Comparison of ENCODE assay signal across 22 cellular contexts in genomic region chr2:95060446-95061118, GRCh38. TPM values are rescaled to one million over a fixed set of nuclear protein-coding genes. Genes with fewer than 3 reads are reported as not detected.
DNase-seq lines count a peak whose midpoint lies in the region; TF ChIP-seq lines count a peak whose summit lies in the region.
"Had no signal": no experiment of that assay in that cellular context is flagged by ENCODE, and none has a peak within 500 bp of the region (broad histone marks: within the 10 kb centered on the region; RNA-seq: fewer than 3 reads in every experiment).

No MANE protein-coding gene starts in this region.

- DNase-seq in activated T-cell treated with anti-CD3 and anti-CD28 coated beads, Interleukin-2, amount 50 U/mL, for 24 hours: peak; percentile 19
- DNase-seq in activated T-cell treated with anti-CD3 and anti-CD28 coated beads, Interleukin-2, amount 50 U/mL, for 1 hour: no peak
- DNase-seq in foreskin melanocyte (peak; percentile 49), posterior vena cava (ENCODE audit: low spot score) (peak; percentile 74), A673 (ENCODE audit: low spot score) (no peak), prostate gland (ENCODE audit: low spot score) (no peak), epidermal melanocyte (ENCODE audit: insufficient read length, low spot score) (no peak)
- DNase-seq: ACHN; activated CD4-positive, alpha-beta T cell treated with anti-CD3 and anti-CD28 coated beads for 1 hour; adrenal gland; effector memory CD4-positive, alpha-beta T cell; mammary epithelial cell; NCI-H748 treated with DMSO at 0.1 percent for 48 hours; nephron progenitor cell; retina; stimulated activated naive B cell treated with anti-CD40 and anti-IgM and Interleukin-4, amounts not matched to agents 10 μg/mL and 1 μg/mL and 100 μg/mL, for 72 hours had no signal

- H3K4me3 ChIP-seq in A673 (ENCODE audit: low read depth, low read length, poor library complexity, severe bottlenecking): no peak overlapping the region
- no peak overlapping the region for H3K4me3 ChIP-seq in prostate gland
- H3K4me3 ChIP-seq: adrenal gland, cardiac muscle cell, GM23338, heart left ventricle, Peyer's patch, upper lobe of right lung had no signal

- H3K36me3 ChIP-seq in KOPT-K1 (ENCODE audit: insufficient read depth, low read length) (no peaks in the 10 kb centered on the region), A673 (ENCODE audit: insufficient read depth, low read length, poor library complexity, severe bottlenecking) (no peaks in the 10 kb centered on the region), prostate gland (no peaks in the 10 kb centered on the region)
- H3K36me3 ChIP-seq: adrenal gland, cardiac muscle cell, heart left ventricle, Peyer's patch, upper lobe of right lung had no signal

- CTCF ChIA-PET in A673 (lab: Charles Lee): no interaction called here

- H3K4me3 Mint-ChIP-seq in activated T-cell treated with anti-CD3 and anti-CD28 coated beads, Interleukin-2, amount 50 U/mL, for 24 hours: no peak overlapping the region
- H3K4me3 Mint-ChIP-seq: GM23338; nephron progenitor cell; stimulated activated naive B cell treated with anti-CD40 and anti-IgM and Interleukin-4, amounts not matched to agents 10 μg/mL and 1 μg/mL and 100 μg/mL, for 72 hours had no signal

- H3K27me3 ChIP-seq in A673 (replicated peaks; ENCODE audit: insufficient read depth, low read depth, low read length, poor library complexity) (peaks cover 2% of the 10 kb centered on the region), prostate gland (replicated peaks; ENCODE audit: insufficient read depth) (peaks cover 3% of the 10 kb centered on the region)
- H3K27me3 ChIP-seq: cardiac muscle cell, Peyer's patch, upper lobe of right lung had no signal

- no peaks in the 10 kb centered on the region for H3K36me3 Mint-ChIP-seq in activated T-cell treated with anti-CD3 and anti-CD28 coated beads, Interleukin-2, amount 50 U/mL, for 24 hours (ENCODE audit: low read depth)
- H3K36me3 Mint-ChIP-seq: stimulated activated naive B cell treated with anti-CD40 and anti-IgM and Interleukin-4, amounts not matched to agents 10 μg/mL and 1 μg/mL and 100 μg/mL, for 72 hours had no signal

- H3K27ac Mint-ChIP-seq in activated T-cell treated with anti-CD3 and anti-CD28 coated beads, Interleukin-2, amount 50 U/mL, for 24 hours: no peak overlapping the region
- H3K27ac Mint-ChIP-seq: GM23338; nephron progenitor cell; stimulated activated naive B cell treated with anti-CD40 and anti-IgM and Interleukin-4, amounts not matched to agents 10 μg/mL and 1 μg/mL and 100 μg/mL, for 72 hours had no signal

- H3K4me1 ChIP-seq in A673 (ENCODE audit: insufficient read depth, low read length, poor library complexity, severe bottlenecking) (no peaks in the 10 kb centered on the region), prostate gland (replicated peaks) (no peaks in the 10 kb centered on the region)
- H3K4me1 ChIP-seq: adrenal gland, heart left ventricle, Peyer's patch, upper lobe of right lung had no signal

- H3K27ac ChIP-seq in KOPT-K1 (ENCODE audit: low read depth, low read length, poor library complexity, severe bottlenecking) (peak overlapping the region; percentile 98), A673 (ENCODE audit: low read depth, low read length, poor library complexity, severe bottlenecking) (no peak overlapping the region), prostate gland (no peak overlapping the region)
- H3K27ac ChIP-seq: adrenal gland, cardiac muscle cell, heart left ventricle, Peyer's patch, upper lobe of right lung had no signal

- POLR2A ChIA-PET in A673 (lab: Charles Lee; ENCODE audit: low non-redundant PET): no interaction called here

- intact Hi-C loops in posterior vena cava (cut with DNase I): no loop called here
- intact Hi-C loops in A673 (cut with micrococcal nuclease; ENCODE audit: unreplicated experiment): no loop called here
- intact Hi-C loops in prostate gland (cut with DNase I): no loop called here

- no TSS peak for BruUV-seq in A673 (replicated peaks; lab: Mats Ljungman, UMichigan)

- peaks cover 43% of the 10 kb centered on the region for H3K4me1 Mint-ChIP-seq in activated T-cell treated with anti-CD3 and anti-CD28 coated beads, Interleukin-2, amount 50 U/mL, for 24 hours (ENCODE audit: low read depth)

- no peaks in the 10 kb centered on the region for H3K27me3 Mint-ChIP-seq in activated T-cell treated with anti-CD3 and anti-CD28 coated beads, Interleukin-2, amount 50 U/mL, for 24 hours

- TF ChIP-seq CTCF in A673 (conservative IDR thresholded peaks at IDR 0.05; ENCODE audit: low read depth, low read length) (no peak), prostate gland (IDR thresholded peaks at IDR 0.05) (no peak)

- H3K9me3 Mint-ChIP-seq in activated T-cell treated with anti-CD3 and anti-CD28 coated beads, Interleukin-2, amount 50 U/mL, for 24 hours: no peaks in the 10 kb centered on the region
- H3K9me3 Mint-ChIP-seq: GM23338; stimulated activated naive B cell treated with anti-CD40 and anti-IgM and Interleukin-4, amounts not matched to agents 10 μg/mL and 1 μg/mL and 100 μg/mL, for 72 hours had no signal

- WGBS in prostate gland: 86% methylated on average over 17 of the region's 17 CpGs

- no peak for TF ChIP-seq POLR2A in prostate gland (IDR thresholded peaks at IDR 0.05)

- H3K9me3 ChIP-seq in KOPT-K1 (ENCODE audit: insufficient read depth, low read length, poor library complexity, severe bottlenecking): no peaks in the 10 kb centered on the region
- no peaks in the 10 kb centered on the region for H3K9me3 ChIP-seq in A673 (ENCODE audit: low read depth, low read length, poor library complexity, severe bottlenecking)
- H3K9me3 ChIP-seq in prostate gland: no peaks in the 10 kb centered on the region
- H3K9me3 ChIP-seq: adrenal gland, heart left ventricle, Peyer's patch, upper lobe of right lung had no signal

RNA-seq across cellular contexts. Expression of gene MAL, which starts 35.1 kb away (rescaled TPM):
- total RNA-seq in posterior vena cava (1 to 10 TPM; 1.0 to 1.6 TPM), A673 (2021) (not detected in 2 replicates), prostate gland (1 to 10 TPM; 3.1 to 8.0 TPM)
- total RNA-seq: cardiac muscle cell, mammary epithelial cell had no signal

Comparison
In these comparisons a context has a peak if more than half of its experiments do, and no peak if none do; other contexts are left out.
1. DNase-seq: peak in activated T-cell treated with anti-CD3 and anti-CD28 coated beads, Interleukin-2, amount 50 U/mL, for 24 hours (single experiment), foreskin melanocyte (single experiment) and posterior vena cava (single experiment); none in activated T-cell treated with anti-CD3 and anti-CD28 coated beads, Interleukin-2, amount 50 U/mL, for 1 hour (single experiment), A673 (single experiment), prostate gland (single experiment) and epidermal melanocyte (single experiment).